In genomic region chr10:84264611-84265141, GRCh38 we compare ENCODE assay signal across 9 cellular contexts. TPM values are rescaled to one million over a fixed set of nuclear protein-coding genes. Genes with fewer than 3 reads are reported as not detected.
DNase-seq lines count a peak whose midpoint lies in the region; ATAC-seq and TF ChIP-seq lines count a peak whose summit lies in the region.
"Had no signal": no experiment of that assay in that cellular context is flagged by ENCODE, and none has a peak within 500 bp of the region (broad histone marks: within the 10 kb centered on the region; RNA-seq: fewer than 3 reads in every experiment).

No MANE protein-coding gene starts in this region.

- POLR2A ChIA-PET in HCT116 (lab: Charles Lee) = interaction anchor here (0.7 to 0.8 kb wide), 2 partner anchors 273 to 276 kb away, joined by 3 to 4 read pairs; no protein-coding TSS in a partner anchor
- POLR2A ChIA-PET in SK-N-SH (lab: Yijun Ruan, JAX) = no interaction called here

- intact Hi-C loops in HCT116 (cut with micrococcal nuclease) = loop anchor here (1.0 to 10.0 kb wide), 6 partner anchors 63 to 450 kb away; partner anchors contain the start of gene CCSER2
- intact Hi-C loops in left cardiac atrium (cut with DNase I) = loop anchor here (2.0 to 5.0 kb wide), 2 partner anchors 108 to 272 kb away; no protein-coding TSS in a partner anchor
- intact Hi-C loops in aorta (cut with DNase I) = loop anchor here (1.0 to 5.0 kb wide), 3 partner anchors 108 to 273 kb away; no protein-coding TSS in a partner anchor

- H3K4me1 Mint-ChIP-seq in activated naive CD8-positive, alpha-beta T cell treated with anti-CD3 and anti-CD28 coated beads for 36 hours = peaks cover 12% of the 10 kb centered on the region

- TF ChIP-seq CTCF in GM12874 (IDR thresholded peaks at IDR 0.05; ENCODE audit: insufficient read depth, low read depth, low read length) (peak; percentile 93), HCT116 (IDR thresholded peaks at IDR 0.05 in 2 of 3, conservative IDR thresholded peaks at IDR 0.05 in 1 of 3; ENCODE audit: borderline replicate concordance in 1 of 3, insufficient read depth in 1 of 3, low read depth in 2 of 3, low read length in 2 of 3) (peak; percentile 80 to 96 (median 91)), SK-N-SH (IDR thresholded peaks at IDR 0.05) (peak; percentile 96)

- H3K9me2 ChIP-seq in HCT116 (ENCODE audit: insufficient read depth) = no peaks in the 10 kb centered on the region
- no peaks in the 10 kb centered on the region for H3K9me2 ChIP-seq in SK-N-SH

- H3K27me3 Mint-ChIP-seq in activated naive CD8-positive, alpha-beta T cell treated with anti-CD3 and anti-CD28 coated beads for 36 hours = peaks cover 33% of the 10 kb centered on the region

- H3K4me1 ChIP-seq in HCT116 (ENCODE audit: control insufficient read depth in 1 of 2, insufficient read depth in 2 of 2, low read length in 2 of 2) = peaks cover 0 to 17% of the 10 kb centered on the region in 2 experiments; a peak in 2 of 4 replicates
- H3K4me1 ChIP-seq in SK-N-SH (ENCODE audit: control insufficient read depth in 1 of 2, insufficient read depth in 2 of 2, low read depth in 1 of 2, low read length in 1 of 2) = peaks cover 4 to 11% of the 10 kb centered on the region in 2 experiments; a peak in 3 of 4 replicates
- no peaks in the 10 kb centered on the region for H3K4me1 ChIP-seq in aorta (ENCODE audit: control insufficient read depth in 1 of 2, insufficient read depth in 2 of 2, low read length in 2 of 2)

- H3K9me3 ChIP-seq in HCT116 (ENCODE audit: control insufficient read depth in 1 of 2, insufficient read depth in 1 of 2, low read depth in 1 of 2, low read length in 2 of 2) (no peaks in the 10 kb centered on the region), MG63 (no peaks in the 10 kb centered on the region), SK-N-SH (no peaks in the 10 kb centered on the region), aorta (ENCODE audit: control insufficient read depth, low read length) (no peaks in the 10 kb centered on the region)

- no peak overlapping the region for H3K27ac Mint-ChIP-seq in activated naive CD8-positive, alpha-beta T cell treated with anti-CD3 and anti-CD28 coated beads for 36 hours

- H3K27ac ChIP-seq in HCT116 (ENCODE audit: low read depth, low read length) = no peak overlapping the region
- H3K27ac ChIP-seq in SK-N-SH (ENCODE audit: low read depth in 2 of 2, low read length in 1 of 2) = no peak overlapping the region
- H3K27ac ChIP-seq in aorta (ENCODE audit: low read depth in 1 of 2, low read length in 2 of 2) = no peak overlapping the region

- H3K27me3 ChIP-seq in HCT116 (ENCODE audit: insufficient read depth, low read length) (no peaks in the 10 kb centered on the region), MG63 (no peaks in the 10 kb centered on the region), SK-N-SH (ENCODE audit: insufficient read depth) (no peaks in the 10 kb centered on the region), aorta (ENCODE audit: control insufficient read depth in 1 of 2, insufficient read depth in 2 of 2, low read length in 1 of 2) (no peaks in the 10 kb centered on the region)

- RAD21 ChIA-PET in HCT116 (lab: Charles Lee; ENCODE audit: low non-redundant PET in 1 of 2, low total read pairs in 2 of 2, uncharacterized antibody in 2 of 2, unreplicated experiment in 2 of 2) = interaction anchor here (1.0 to 1.5 kb wide), 3 partner anchors 272 to 276 kb away, joined by 3 to 6 read pairs (median 4); no protein-coding TSS in a partner anchor

- no TSS peak for BruUV-seq in HCT116 (replicated peaks; lab: Mats Ljungman, UMichigan)

- H3K9ac ChIP-seq in HCT116 (ENCODE audit: low read length) = no peak overlapping the region
- no peak overlapping the region for H3K9ac ChIP-seq in SK-N-SH

- TF ChIP-seq EP300 in SK-N-SH (IDR thresholded peaks at IDR 0.05; ENCODE audit: borderline replicate concordance in 1 of 2, low read depth in 1 of 2, low read length in 1 of 2) = no peak

- no peaks in the 10 kb centered on the region for H3K79me2 ChIP-seq in HCT116 (ENCODE audit: insufficient read depth, low read length)
- no peaks in the 10 kb centered on the region for H3K79me2 ChIP-seq in SK-N-SH (ENCODE audit: insufficient read depth)

- TF ChIP-seq RAD21 in HCT116 (IDR thresholded peaks at IDR 0.05; ENCODE audit: low read depth) = peak; percentile 95
- TF ChIP-seq RAD21 in SK-N-SH (IDR thresholded peaks at IDR 0.05; ENCODE audit: low read length) = peak; percentile 93

- H4K20me1 ChIP-seq in HCT116 (ENCODE audit: insufficient read depth) = no peaks in the 10 kb centered on the region
- H4K20me1 ChIP-seq in SK-N-SH (ENCODE audit: insufficient read depth) = no peaks in the 10 kb centered on the region

- DNase-seq in HCT116 (ENCODE audit: low read depth, low spot score) (peak; percentile 48), MG63 (peak; percentile 39), SK-N-SH (peak; percentile 78), left cardiac atrium (peak; percentile 67), pulmonary artery endothelial cell (ENCODE audit: low read depth, low spot score) (peak; percentile 17), aorta (peak; percentile 75 to 89)
- DNase-seq in activated naive CD8-positive, alpha-beta T cell treated with anti-CD3 and anti-CD28 coated beads for 36 hours = peak; percentile 64

- no peaks in the 10 kb centered on the region for H3K36me3 ChIP-seq in HCT116 (ENCODE audit: control insufficient read depth in 1 of 2, insufficient read depth in 2 of 2, low read length in 2 of 2)
- no peaks in the 10 kb centered on the region for H3K36me3 ChIP-seq in MG63
- H3K36me3 ChIP-seq in SK-N-SH (replicated peaks in 1 of 2; ENCODE audit: control insufficient read depth in 1 of 2, insufficient read depth in 2 of 2, low read length in 1 of 2) = no peaks in the 10 kb centered on the region
- H3K36me3 ChIP-seq in aorta (ENCODE audit: control insufficient read depth in 1 of 2, insufficient read depth in 2 of 2, low read length in 1 of 2) = no peaks in the 10 kb centered on the region

- TF ChIP-seq POLR2A in HCT116 (IDR thresholded peaks at IDR 0.05; ENCODE audit: borderline replicate concordance, extremely low read depth, insufficient read depth, insufficient read length) = no peak

- no peaks in the 10 kb centered on the region for H3K9me3 Mint-ChIP-seq in activated naive CD8-positive, alpha-beta T cell treated with anti-CD3 and anti-CD28 coated beads for 36 hours

- H3K4me3 ChIP-seq in HCT116 (replicated peaks in 1 of 2; ENCODE audit: low read depth in 1 of 2, low read length in 2 of 2) (no peak overlapping the region), MG63 (no peak overlapping the region), SK-N-SH (ENCODE audit: low read depth in 2 of 2, low read length in 1 of 2) (peak overlapping the region in 1 of 2 experiments; percentile 43; a peak in 1 of 4 replicates), aorta (ENCODE audit: low read length in 2 of 2) (no peak overlapping the region)

- no peak overlapping the region for H3K4me3 Mint-ChIP-seq in activated naive CD8-positive, alpha-beta T cell treated with anti-CD3 and anti-CD28 coated beads for 36 hours

- peak overlapping the region; percentile 34 for H3K4me2 ChIP-seq in HCT116 (ENCODE audit: low read length)
- H3K4me2 ChIP-seq in SK-N-SH = peak overlapping the region; percentile 25; the same call in 1 of the 2 replicates

- peak overlapping the region; percentile 70 for H2AFZ ChIP-seq in HCT116 (ENCODE audit: low read depth, low read length, poor library complexity, severe bottlenecking)
- H2AFZ ChIP-seq in SK-N-SH (ENCODE audit: low read depth) = no peak overlapping the region

- CTCF ChIA-PET in HCT116 (lab: Charles Lee) (interaction anchor here (0.6 to 10.1 kb wide), 7 partner anchors 10 to 342 kb away, joined by 3 to 268 read pairs (median 3); partner anchors contain the start of gene CCSER2), SK-N-SH (lab: Yijun Ruan, JAX) (interaction anchor here (0.5 to 11.2 kb wide), 41 partner anchors 10 to 452 kb away, joined by 3 to 201 read pairs (median 3); no protein-coding TSS in a partner anchor)

- 8% methylated on average over 10 of the region's 11 CpGs for WGBS in SK-N-SH (ENCODE audit: low lambda C conversion rate)
- WGBS in aorta, 2 donors = 0 to 2% methylated on average over 11 of the region's 11 CpGs

- no peaks in the 10 kb centered on the region for H3K36me3 Mint-ChIP-seq in activated naive CD8-positive, alpha-beta T cell treated with anti-CD3 and anti-CD28 coated beads for 36 hours

- no peaks in the 10 kb centered on the region for H3F3A ChIP-seq in SK-N-SH (replicated peaks; ENCODE audit: insufficient read depth)

- ATAC-seq in HCT116 (peak; percentile 95), left cardiac atrium (peak; percentile 90 to 94), aorta (ENCODE audit: low FRiP score) (peak; percentile 82)

TF ChIP-seq in HCT116, 20 proteins besides CTCF, POLR2A, EP300 and RAD21 (continues in another document):
- TF ChIP-seq FOSL1 (IDR thresholded peaks at IDR 0.05; ENCODE audit: low read depth) = no peak

TF ChIP-seq in SK-N-SH, 30 proteins besides CTCF, POLR2A, EP300 and RAD21 (continues in another document):
- TF ChIP-seq TCF12 (IDR thresholded peaks at IDR 0.05) = no peak

RNA-seq across cellular contexts. Expression of gene RGR, which starts 19.8 kb away (rescaled TPM):
- total RNA-seq in HCT116 (2021; ENCODE audit: unreplicated experiment) (not detected), left cardiac atrium (under 1 TPM in 1 of 2 donors, not detected in 1; 0.82 TPM), pulmonary artery endothelial cell (not detected in 2 replicates), aorta (not detected)
- polyA plus RNA-seq in HCT116 (2012) = not detected in 2 replicates
- total RNA-seq in MG63 (2014; rRNA removed; shearing (Covaris generic); ENCODE audit: low replicate concordance) = not detected in 2 replicates
- polyA plus RNA-seq in SK-N-SH (2012; rRNA removed) (not detected in 2 replicates), aorta (not detected)
- not detected in 2 replicates for polyA plus RNA-seq in SK-N-SH (2012; cell fraction: cytosol; rRNA removed)
- polyA plus RNA-seq in SK-N-SH (2012; cell fraction: nucleus; rRNA removed) = not detected in 2 replicates
- total RNA-seq in activated naive CD8-positive, alpha-beta T cell treated with anti-CD3 and anti-CD28 coated beads for 36 hours = not detected

RNA-seq across cellular contexts. Expression of gene LRIT1, which starts 23.3 kb away (rescaled TPM):
- total RNA-seq in HCT116 (2021; ENCODE audit: unreplicated experiment) = not detected
- not detected in 2 replicates for polyA plus RNA-seq in HCT116 (2012)
- total RNA-seq in MG63 (2014; rRNA removed; shearing (Covaris generic); ENCODE audit: low replicate concordance) = not detected in 2 replicates
- polyA plus RNA-seq in SK-N-SH (2012; rRNA removed) = not detected in 2 replicates
- polyA plus RNA-seq in SK-N-SH (2012; cell fraction: cytosol; rRNA removed) = not detected in 2 replicates
- not detected in 2 replicates for polyA plus RNA-seq in SK-N-SH (2012; cell fraction: nucleus; rRNA removed)
- not detected for total RNA-seq in activated naive CD8-positive, alpha-beta T cell treated with anti-CD3 and anti-CD28 coated beads for 36 hours
- not detected for total RNA-seq in left cardiac atrium
- not detected in 2 replicates for total RNA-seq in pulmonary artery endothelial cell
- not detected for total RNA-seq in aorta
- not detected for polyA plus RNA-seq in aorta
- total RNA-seq: subcutaneous adipose tissue had no signal

RNA-seq across cellular contexts. Expression of gene LRIT2, which starts 39.3 kb away (rescaled TPM):
- total RNA-seq in HCT116 (2021; ENCODE audit: unreplicated experiment) = not detected
- polyA plus RNA-seq in HCT116 (2012) = not detected in 2 replicates
- total RNA-seq in MG63 (2014; rRNA removed; shearing (Covaris generic); ENCODE audit: low replicate concordance) = not detected in 2 replicates
- polyA plus RNA-seq in SK-N-SH (2012; rRNA removed) = not detected in 2 replicates
- not detected in 2 replicates for polyA plus RNA-seq in SK-N-SH (2012; cell fraction: cytosol; rRNA removed)
- polyA plus RNA-seq in SK-N-SH (2012; cell fraction: nucleus; rRNA removed) = not detected in 2 replicates
- total RNA-seq in activated naive CD8-positive, alpha-beta T cell treated with anti-CD3 and anti-CD28 coated beads for 36 hours = not detected
- total RNA-seq in left cardiac atrium = under 1 TPM in 1 of 2 donors, not detected in 1; 0.06 TPM
- total RNA-seq in pulmonary artery endothelial cell = not detected in 2 replicates
- not detected for total RNA-seq in aorta
- polyA plus RNA-seq in aorta = not detected
- total RNA-seq: subcutaneous adipose tissue had no signal

Comparison
In these comparisons a context has a peak if more than half of its experiments do, and no peak if none do; other contexts are left out.
1. DNase-seq: peak in every context shown above with its lines; median percentile 82 in aorta; 78 in SK-N-SH; 67 in left cardiac atrium; 64 in activated naive CD8-positive, alpha-beta T cell treated with anti-CD3 and anti-CD28 coated beads for 36 hours; 48 in HCT116; 39 in MG63; 17 in pulmonary artery endothelial cell.